In genomic region chr15:100995471-100996430, GRCh38 we compare ENCODE assay signal across 17 cellular contexts.
"Had no signal": no experiment of that assay in that cellular context is flagged by ENCODE, and none has a peak within 500 bp of the region (broad histone marks: within the 10 kb centered on the region; RNA-seq: fewer than 3 reads in every experiment).

No MANE protein-coding gene starts in this region.

- H3K27ac Mint-ChIP-seq: activated CD4-positive, alpha-beta memory T cell treated with anti-CD3 and anti-CD28 coated beads, Interleukin-2, amount 10 ng/mL, durations not matched to agents 7 days and 5 days; activated T-cell treated with anti-CD3 and anti-CD28 coated beads, Interleukin-2, amount 50 U/mL, for 24 hours; natural killer cell treated with Interleukin-12 subunit alpha and Interleukin-12 subunit beta and Interleukin-15 and Interleukin-18, amount 100 ng/mL, for 72 hours; T-helper 1 cell treated with Interleukin-12 subunit alpha and Interleukin-12 subunit beta and Interleukin-4 antibody, amounts not matched to agents 30 μg/mL and 1 μg/mL, for 36 hours had no signal

- H3K4me1 Mint-ChIP-seq: activated CD4-positive, alpha-beta memory T cell treated with anti-CD3 and anti-CD28 coated beads, Interleukin-2, amount 10 ng/mL, durations not matched to agents 7 days and 5 days had no signal

- H3K4me3 ChIP-seq: adrenal gland, psoas muscle, tibial artery had no signal

- H3K9me3 ChIP-seq: adrenal gland, psoas muscle, tibial artery had no signal

- H3K9me3 Mint-ChIP-seq: activated CD4-positive, alpha-beta memory T cell treated with anti-CD3 and anti-CD28 coated beads, Interleukin-2, amount 10 ng/mL, durations not matched to agents 7 days and 5 days; activated T-cell treated with anti-CD3 and anti-CD28 coated beads, Interleukin-2, amount 50 U/mL, for 24 hours; natural killer cell treated with Interleukin-12 subunit alpha and Interleukin-12 subunit beta and Interleukin-15 and Interleukin-18, amount 100 ng/mL, for 72 hours; T-helper 1 cell treated with Interleukin-12 subunit alpha and Interleukin-12 subunit beta and Interleukin-4 antibody, amounts not matched to agents 30 μg/mL and 1 μg/mL, for 36 hours had no signal

- H3K27me3 ChIP-seq: adrenal gland, tibial artery had no signal

- H3K36me3 Mint-ChIP-seq: natural killer cell treated with Interleukin-12 subunit alpha and Interleukin-12 subunit beta and Interleukin-15 and Interleukin-18, amount 100 ng/mL, for 72 hours had no signal

- H3K4me3 Mint-ChIP-seq: activated CD4-positive, alpha-beta memory T cell treated with anti-CD3 and anti-CD28 coated beads, Interleukin-2, amount 10 ng/mL, durations not matched to agents 7 days and 5 days; activated T-cell treated with anti-CD3 and anti-CD28 coated beads, Interleukin-2, amount 50 U/mL, for 24 hours; natural killer cell treated with Interleukin-12 subunit alpha and Interleukin-12 subunit beta and Interleukin-15 and Interleukin-18, amount 100 ng/mL, for 72 hours; T-helper 1 cell treated with Interleukin-12 subunit alpha and Interleukin-12 subunit beta and Interleukin-4 antibody, amounts not matched to agents 30 μg/mL and 1 μg/mL, for 36 hours had no signal

- ATAC-seq: left cardiac atrium, psoas muscle had no signal

- DNase-seq: activated CD4-positive, alpha-beta memory T cell treated with anti-CD3 and anti-CD28 coated beads, Interleukin-2, amount 10 ng/mL, durations not matched to agents 7 days and 5 days; activated effector memory CD4-positive, alpha-beta T cell treated with Interleukin-2 at 50 U/mL for 16 hours; activated naive CD4-positive, alpha-beta T cell treated with anti-CD3 and anti-CD28 coated beads, Interleukin-2, amount 50 U/mL, for 16 hours; activated T-cell treated with anti-CD3 and anti-CD28 coated beads, Interleukin-2, amount 50 U/mL, for 24 hours; adrenal gland; effector CD4-positive, alpha-beta T cell; foreskin melanocyte; left cardiac atrium; occipital lobe; psoas muscle; SIG-M5; stimulated activated CD4-positive, alpha-beta T cell treated with anti-CD3 and anti-CD28 coated beads, Interleukin-12 subunit alpha, Interleukin-12 subunit beta, amount 100 ng/mL, for 4 hours; stimulated activated CD4-positive, alpha-beta T cell treated with anti-CD3 and anti-CD28 coated beads, Interleukin-2, amount 100 ng/mL, for 24 hours; tibial artery; WERI-Rb-1 had no signal

- H3K4me1 ChIP-seq: adrenal gland, psoas muscle, tibial artery had no signal

- H3K27ac ChIP-seq: adrenal gland, psoas muscle, tibial artery, WERI-Rb-1 had no signal

- H3K36me3 ChIP-seq: adrenal gland, WERI-Rb-1 had no signal
